11 cellular contexts compared by ENCODE assay signal in genomic region chr1:159800177-159800935, GRCh38. TPM values are rescaled to one million over a fixed set of nuclear protein-coding genes. Genes with fewer than 3 reads are reported as not detected.
DNase-seq lines count a peak whose midpoint lies in the region; ATAC-seq, FAIRE-seq and TF ChIP-seq lines count a peak whose summit lies in the region.
"Had no signal": no experiment of that assay in that cellular context is flagged by ENCODE, and none has a peak within 500 bp of the region (broad histone marks: within the 10 kb centered on the region; RNA-seq: fewer than 3 reads in every experiment).

No MANE protein-coding gene starts in this region.

- WGBS in pancreas, 2 donors: 72 to 73% methylated on average over 8 of the region's 8 CpGs

- TF ChIP-seq CTCF in nephron progenitor cell (IDR thresholded peaks at IDR 0.05) (no peak), pancreas (IDR thresholded peaks at IDR 0.05) (no peak)

- H3K36me3 Mint-ChIP-seq in memory B cell: no peaks in the 10 kb centered on the region
- H3K36me3 Mint-ChIP-seq in nephron progenitor cell (ENCODE audit: low read depth): no peaks in the 10 kb centered on the region

- peak; percentile 48 for ATAC-seq in memory B cell (ENCODE audit: low read depth)
- no peak for ATAC-seq in pancreas

- H3K27ac Mint-ChIP-seq in memory B cell (no peak overlapping the region), nephron progenitor cell (no peak overlapping the region)

- H3K27ac ChIP-seq in pancreas: no peak overlapping the region

- peaks cover 20% of the 10 kb centered on the region for H3K27me3 Mint-ChIP-seq in memory B cell
- peaks cover 54% of the 10 kb centered on the region for H3K27me3 Mint-ChIP-seq in nephron progenitor cell (ENCODE audit: low read depth, poor library complexity)

- H3K9me3 Mint-ChIP-seq in memory B cell: no peaks in the 10 kb centered on the region
- H3K9me3 Mint-ChIP-seq in nephron progenitor cell: no peaks in the 10 kb centered on the region
- H3K9me3 Mint-ChIP-seq: neural crest cell had no signal

- H3K4me3 Mint-ChIP-seq in memory B cell (no peak overlapping the region), nephron progenitor cell (no peak overlapping the region)
- H3K4me3 Mint-ChIP-seq: neural crest cell had no signal

- no peaks in the 10 kb centered on the region for H3K27me3 ChIP-seq in pancreas

- FAIRE-seq in pancreas (lab: Jason Lieb, UNC): no peak
- FAIRE-seq: D721Med had no signal

- H3K4me1 Mint-ChIP-seq in memory B cell: peaks cover 5% of the 10 kb centered on the region
- H3K4me1 Mint-ChIP-seq in nephron progenitor cell: no peaks in the 10 kb centered on the region
- H3K4me1 Mint-ChIP-seq: neural crest cell had no signal

- intact Hi-C loops in pancreas (cut with DNase I): loop anchor here in 2 of 3 donors (2.0 to 5.0 kb wide), 2 partner anchors 87 to 88 kb away; no protein-coding TSS in a partner anchor
- intact Hi-C loops in cardiac septum (cut with DNase I): no loop called here

- H3K4me1 ChIP-seq in pancreas: peaks cover 0 to 4% (median 0%) of the 10 kb centered on the region in 3 donors

- DNase-seq in EH (ENCODE audit: low read depth) (peak; percentile 19), H4 (ENCODE audit: low spot score) (peak; percentile 17), SKM-1 (lab: John Stamatoyannopoulos, UW; ENCODE audit: unreplicated experiment) (peak; percentile 83), memory B cell (ENCODE audit: low spot score in 2 of 2) (no peak), nephron progenitor cell (no peak), pancreas (no peak), cardiac septum (ENCODE audit: low spot score) (no peak), amygdala (lab: John Stamatoyannopoulos, UW) (no peak)

- no peak overlapping the region for H3K4me3 ChIP-seq in pancreas

- no peaks in the 10 kb centered on the region for H3K9me3 ChIP-seq in pancreas

- H3K36me3 ChIP-seq in pancreas: no peaks in the 10 kb centered on the region

RNA-seq across cellular contexts. Expression of gene FCRL6, which starts 1.8 kb away (rescaled TPM):
- not detected in 2 replicates for total RNA-seq in H4 (2014; rRNA removed; shearing (Covaris generic))
- total RNA-seq in pancreas: under 1 TPM in 4 of 6 donors, not detected in 2; 0.29 to 0.67 (median 0.34) TPM
- under 1 TPM in 1 of 2 donors, not detected in 1; 0.19 TPM for polyA plus RNA-seq in pancreas
- 0.16 TPM for total RNA-seq in cardiac septum
- total RNA-seq: neural crest cell, SK-MEL-5 had no signal

RNA-seq across cellular contexts. Expression of gene DUSP23, which starts 19.6 kb away (rescaled TPM):
- 11.0 and 14.8 TPM in 2 replicates for total RNA-seq in H4 (2014; rRNA removed; shearing (Covaris generic))
- total RNA-seq in pancreas (10 to 100 TPM; 13.9 to 38.4 (median 20.2) TPM), cardiac septum (12.7 TPM)
- 10 to 100 TPM; 53.6 to 77.9 TPM for polyA plus RNA-seq in pancreas

RNA-seq across cellular contexts. Expression of gene SLAMF8, which starts 26.3 kb away (rescaled TPM):
- 0.17 TPM in 1 of 2 replicates, not detected in the other for total RNA-seq in H4 (2014; rRNA removed; shearing (Covaris generic))
- total RNA-seq in pancreas (1 to 10 TPM in 3 of 6 donors, under 1 TPM in 2, not detected in 1; 0.38 to 8.8 (median 1.7) TPM), cardiac septum (1.5 TPM)
- polyA plus RNA-seq in pancreas: under 1 TPM; 0.45 to 0.46 TPM
- total RNA-seq: neural crest cell, SK-MEL-5 had no signal

Comparison
In these comparisons a context has a peak if more than half of its experiments do, and no peak if none do; other contexts are left out.
1. DNase-seq: peak in EH (single experiment), H4 (single experiment) and SKM-1 (single experiment); none in memory B cell (0 of 2), nephron progenitor cell (single experiment), pancreas (0 of 6), cardiac septum (single experiment) and amygdala (0 of 56).